Comparison of ENCODE assay signal across 2 cellular contexts in the genomic region with DNA sequence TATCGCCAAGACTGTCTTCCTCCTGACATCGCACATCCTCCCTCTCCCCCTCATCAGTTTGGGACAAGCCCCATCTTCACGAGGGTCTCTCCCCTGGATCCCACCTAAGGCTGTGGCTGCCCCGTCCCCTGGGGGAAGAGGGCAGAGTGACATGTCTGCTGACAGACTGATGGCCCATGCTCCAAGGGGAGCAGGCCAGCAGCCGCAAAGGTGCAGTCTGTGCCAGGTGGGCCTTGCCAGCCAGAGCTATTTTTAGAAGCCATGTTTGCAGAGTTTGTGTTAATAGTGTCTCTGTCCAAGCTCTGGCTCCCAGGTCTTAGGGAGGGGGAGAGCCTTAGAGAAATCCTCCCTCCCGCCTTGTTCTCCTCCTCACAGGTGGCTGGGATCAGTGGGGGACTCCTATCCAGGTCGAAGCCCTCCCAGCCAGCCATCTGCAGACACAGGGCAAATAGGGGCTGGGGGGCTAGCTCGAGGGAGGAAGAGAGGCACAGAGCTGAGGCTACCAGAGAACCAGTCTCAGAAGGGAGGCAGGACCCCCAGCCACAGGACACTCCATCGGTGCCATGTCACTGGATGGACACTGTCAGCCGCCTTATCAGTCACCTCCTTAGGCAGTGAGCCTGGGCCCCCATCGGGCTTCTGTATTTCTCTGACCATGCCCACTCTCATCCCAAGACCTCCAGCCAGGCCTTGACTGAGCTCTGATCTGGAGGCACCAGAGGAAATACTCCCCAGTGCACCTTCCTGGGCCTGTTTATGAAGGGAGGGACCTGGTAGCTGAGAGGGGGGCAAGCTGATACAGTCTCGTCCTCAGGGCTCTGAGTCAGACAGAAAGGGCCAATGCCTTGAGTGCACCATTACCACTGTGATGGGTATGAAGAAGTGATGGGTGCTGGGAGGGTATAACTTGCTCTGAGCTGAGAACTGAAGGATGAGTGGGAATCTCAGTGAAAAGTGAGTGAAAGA.
TF ChIP-seq lines count a peak whose summit lies in the region.

No MANE protein-coding gene starts in this region.

TF ChIP-seq in liver, 16 proteins besides CTCF, POLR2A, EP300 and RAD21:
- TF ChIP-seq HNF4A (conservative IDR thresholded peaks at IDR 0.05) (peak; percentile 30 to 46), RXRA (IDR thresholded peaks at IDR 0.05) (peak in 1 of 2 donors; percentile 29), FOXA2 (IDR thresholded peaks at IDR 0.05) (peak; percentile 53), MAX (IDR thresholded peaks at IDR 0.05) (no peak), YY1 (IDR thresholded peaks at IDR 0.05) (peak; percentile 80), SP1 (IDR thresholded peaks at IDR 0.05) (peak; percentile 24), NR2F2 (IDR thresholded peaks at IDR 0.05) (no peak), REST (IDR thresholded peaks at IDR 0.05) (no peak)

TF ChIP-seq in HepG2, 621 proteins besides CTCF, POLR2A, EP300 and RAD21:
- TF ChIP-seq ZNF335 (CRISPR knock-in tag; IDR thresholded peaks at IDR 0.05) = no peak
- no peak for TF ChIP-seq NFKBIZ (CRISPR knock-in tag; IDR thresholded peaks at IDR 0.05)
- no peak for TF ChIP-seq KLF16 (CRISPR knock-in tag; IDR thresholded peaks at IDR 0.05)
- TF ChIP-seq SMARCC2 (IDR thresholded peaks at IDR 0.05) = no peak
- no peak for TF ChIP-seq ZFY (CRISPR knock-in tag; IDR thresholded peaks at IDR 0.05)
- TF ChIP-seq KLF9 (CRISPR knock-in tag; IDR thresholded peaks at IDR 0.05; ENCODE audit: low read depth) = no peak
- TF ChIP-seq ZNF441 (CRISPR knock-in tag; IDR thresholded peaks at IDR 0.05; ENCODE audit: borderline replicate concordance) = no peak
- TF ChIP-seq ZNF432 (CRISPR knock-in tag; IDR thresholded peaks at IDR 0.05; ENCODE audit: borderline replicate concordance) = no peak
- no peak for TF ChIP-seq NR1H2 (CRISPR knock-in tag; IDR thresholded peaks at IDR 0.05; ENCODE audit: borderline replicate concordance, low read depth)
- no peak for TF ChIP-seq NPAS2 (CRISPR knock-in tag; IDR thresholded peaks at IDR 0.05; ENCODE audit: borderline replicate concordance)
